10 cellular contexts compared by ENCODE assay signal in genomic region chr17:78416791-78417530, GRCh38. TPM values are rescaled to one million over a fixed set of nuclear protein-coding genes. Genes with fewer than 3 reads are reported as not detected.
DNase-seq lines count a peak whose midpoint lies in the region; ATAC-seq and TF ChIP-seq lines count a peak whose summit lies in the region.
"Had no signal": no experiment of that assay in that cellular context is flagged by ENCODE, and none has a peak within 500 bp of the region (broad histone marks: within the 10 kb centered on the region; RNA-seq: fewer than 3 reads in every experiment).

No MANE protein-coding gene starts in this region.

- H3K27ac ChIP-seq in fibroblast of lung (ENCODE audit: insufficient read depth, low read length) = peak overlapping the region; percentile 22

- peak; percentile 27 for ATAC-seq in omental fat pad (ENCODE audit: low FRiP score)

- no peak overlapping the region for H3K9ac ChIP-seq in fibroblast of lung (ENCODE audit: insufficient read depth, low read length)
- H3K9ac ChIP-seq: SK-N-SH had no signal

- peaks cover 2% of the 10 kb centered on the region for H3K4me1 ChIP-seq in fibroblast of lung (ENCODE audit: control insufficient read depth, extremely low read depth, insufficient read depth, low read length)

- H3K9me3 ChIP-seq in fibroblast of lung (ENCODE audit: control insufficient read depth, insufficient read depth, low read depth, low read length) = no peaks in the 10 kb centered on the region
- H3K9me3 ChIP-seq: SK-N-SH had no signal

- no peak for TF ChIP-seq CTCF in fibroblast of lung (conservative IDR thresholded peaks at IDR 0.05 in 1 of 2, IDR thresholded peaks at IDR 0.05 in 1 of 2; ENCODE audit: low read depth in 1 of 2, low read length in 2 of 2)
- TF ChIP-seq CTCF in omental fat pad (IDR thresholded peaks at IDR 0.05) = no peak

- H3K4me3 ChIP-seq in fibroblast of lung (replicated peaks in 1 of 4; ENCODE audit: control extremely low read depth in 1 of 4, insufficient read depth in 1 of 4, low read depth in 3 of 4, low read length in 4 of 4) = no peak overlapping the region

- H3K4me2 ChIP-seq in fibroblast of lung (ENCODE audit: extremely low read depth, insufficient read depth, low read length) = no peak overlapping the region
- H3K4me2 ChIP-seq: SK-N-SH had no signal

- no peaks in the 10 kb centered on the region for H3K27me3 ChIP-seq in fibroblast of lung (ENCODE audit: control insufficient read depth, insufficient read depth, low read length)

- H2AFZ ChIP-seq in fibroblast of lung (ENCODE audit: low read length) = no peak overlapping the region

- no peaks in the 10 kb centered on the region for H4K20me1 ChIP-seq in fibroblast of lung (ENCODE audit: control insufficient read depth, extremely low read depth, insufficient read depth, low read length)

- in situ Hi-C loops in SK-MEL-5 (cut with HindIII; ENCODE audit: low pct_unique_long_range_greater_than_20kb, low sequenced_read_pairs) = no loop called here

- peak; percentile 85 for DNase-seq in CD1c-positive myeloid dendritic cell (ENCODE audit: extremely low spot score)
- peak; percentile 82 for DNase-seq in SK-MEL-5 (ENCODE audit: low read depth, low spot score)
- DNase-seq in fibroblast of lung (ENCODE audit: low read depth in 2 of 2) = peak in 1 of 2 donors; percentile 47
- DNase-seq in omental fat pad (ENCODE audit: low spot score) = no peak
- no peak for DNase-seq in RPMI8226
- no peak for DNase-seq in GM19238 (ENCODE audit: insufficient read length, low spot score)
- no peak for DNase-seq in NCI-H524 treated with DMSO at 0.1 percent for 48 hours (lab: John Stamatoyannopoulos, UW)
- no peak for DNase-seq in stimulated activated CD4-positive, alpha-beta T cell treated with anti-CD3 and anti-CD28 coated beads, Interleukin-4, amount 100 ng/mL, for 4 hours
- DNase-seq: SK-N-SH; stimulated activated CD8-positive, alpha-beta memory T cell treated with anti-CD3 and anti-CD28 coated beads, Interleukin-4, amount 100 ng/mL, for 48 hours had no signal

- peaks cover 25% of the 10 kb centered on the region for H3K36me3 ChIP-seq in fibroblast of lung (ENCODE audit: control insufficient read depth, insufficient read depth, low read length)

- H3K79me2 ChIP-seq in fibroblast of lung (ENCODE audit: control insufficient read depth, insufficient read depth, low read length) = peaks cover 21% of the 10 kb centered on the region

RNA-seq across cellular contexts. Expression of gene PGS1, which starts 38.5 kb away (rescaled TPM):
- total RNA-seq in SK-MEL-5 (2014; rRNA removed; shearing (Covaris generic)) = 41.7 and 43.5 TPM in 2 replicates
- polyA plus RNA-seq in SK-MEL-5 (2015; cell fraction: cytosol; rRNA removed) = 48.1 and 63.6 TPM in 2 replicates
- polyA plus RNA-seq in SK-MEL-5 (2015; cell fraction: nucleus; rRNA removed) = 282 and 416 TPM in 2 replicates
- total RNA-seq in fibroblast of lung (29.8 and 34.5 TPM in 2 replicates), omental fat pad (10 to 100 TPM; 25.8 to 97.2 (median 70.2) TPM)
- 21.7 and 22.4 TPM in 2 replicates for polyA plus RNA-seq in fibroblast of lung
- 16.6 and 21.3 TPM in 2 replicates for polyA plus RNA-seq in fibroblast of lung (2012)
- 27.9 and 37.7 TPM in 2 replicates for polyA minus RNA-seq in fibroblast of lung (ENCODE audit: low replicate concordance)

RNA-seq across cellular contexts. Expression of gene SOCS3, which starts 57.1 kb away (rescaled TPM):
- 157 and 166 TPM in 2 replicates for total RNA-seq in SK-MEL-5 (2014; rRNA removed; shearing (Covaris generic))
- 102 and 126 TPM in 2 replicates for polyA plus RNA-seq in SK-MEL-5 (2015; cell fraction: cytosol; rRNA removed)
- polyA plus RNA-seq in SK-MEL-5 (2015; cell fraction: nucleus; rRNA removed) = 124 and 141 TPM in 2 replicates
- 163 and 185 TPM in 2 replicates for total RNA-seq in fibroblast of lung
- 52.6 and 87.8 TPM in 2 replicates for polyA plus RNA-seq in fibroblast of lung
- 59.6 and 94.1 TPM in 2 replicates for polyA plus RNA-seq in fibroblast of lung (2012)
- polyA minus RNA-seq in fibroblast of lung (ENCODE audit: low replicate concordance) = 48.9 and 50.2 TPM in 2 replicates
- 1,000 to 10,000 TPM in 1 of 4 donors, 100 to 1,000 TPM in 3; 186 to 1,117 (median 634) TPM for total RNA-seq in omental fat pad

Comparison
In these comparisons a context has a peak if more than half of its experiments do, and no peak if none do; other contexts are left out.
1. DNase-seq: peak in CD1c-positive myeloid dendritic cell (single experiment) and SK-MEL-5 (single experiment); none in omental fat pad (single experiment), RPMI8226 (single experiment), GM19238 (single experiment), NCI-H524 treated with DMSO at 0.1 percent for 48 hours (single experiment) and stimulated activated CD4-positive, alpha-beta T cell treated with anti-CD3 and anti-CD28 coated beads, Interleukin-4, amount 100 ng/mL, for 4 hours (0 of 2).